16 cellular contexts compared by ENCODE assay signal in genomic region chr21:35923971-35924370, GRCh38.
"Had no signal": no experiment of that assay in that cellular context is flagged by ENCODE, and none has a peak within 500 bp of the region (broad histone marks: within the 10 kb centered on the region; RNA-seq: fewer than 3 reads in every experiment).

No MANE protein-coding gene starts in this region.

- H3K27me3 ChIP-seq: colonic mucosa, foreskin keratinocyte, heart left ventricle, ovary, tibial nerve, upper lobe of right lung had no signal

- H3K4me3 ChIP-seq: colonic mucosa, heart left ventricle, mucosa of descending colon, ovary, smooth muscle cell, tibial nerve, upper lobe of right lung had no signal

- H3K9me3 ChIP-seq: colonic mucosa, mucosa of descending colon, ovary, tibial nerve, upper lobe of right lung had no signal

- H3K27ac ChIP-seq: colonic mucosa, foreskin keratinocyte, heart left ventricle, ovary, upper lobe of right lung had no signal

- H3K4me1 ChIP-seq: colonic mucosa had no signal

- DNase-seq: colonic mucosa; dermis blood vessel endothelial cell; foreskin keratinocyte; heart left ventricle; hippocampal formation; mucosa of descending colon; natural killer cell; nucleus accumbens; ovary; right cardiac atrium; stimulated activated CD4-positive, alpha-beta T cell treated with anti-CD3 and anti-CD28 coated beads, Interleukin-4, amount 100 ng/mL, for 1 hour; stimulated activated CD8-positive, alpha-beta memory T cell treated with anti-CD3 and anti-CD28 coated beads, Interleukin-4, amount 100 ng/mL, for 48 hours; stimulated activated naive CD8-positive, alpha-beta T cell treated with anti-CD3 and anti-CD28 coated beads, Interleukin-15, Interleukin-2, amounts not matched to agents 100 U/mL and 50 U/mL, for 24 hours; upper lobe of right lung had no signal

- ATAC-seq: foreskin keratinocyte; natural killer cell; stimulated activated naive CD8-positive, alpha-beta T cell treated with anti-CD3 and anti-CD28 coated beads, Interleukin-15, Interleukin-2, amounts not matched to agents 100 U/mL and 50 U/mL, for 24 hours had no signal

- H3K4me2 ChIP-seq: smooth muscle cell had no signal

- H3K36me3 ChIP-seq: colonic mucosa, heart left ventricle, ovary, tibial nerve, upper lobe of right lung had no signal
